Comparison of ENCODE assay signal across 9 cellular contexts in the genomic region with DNA sequence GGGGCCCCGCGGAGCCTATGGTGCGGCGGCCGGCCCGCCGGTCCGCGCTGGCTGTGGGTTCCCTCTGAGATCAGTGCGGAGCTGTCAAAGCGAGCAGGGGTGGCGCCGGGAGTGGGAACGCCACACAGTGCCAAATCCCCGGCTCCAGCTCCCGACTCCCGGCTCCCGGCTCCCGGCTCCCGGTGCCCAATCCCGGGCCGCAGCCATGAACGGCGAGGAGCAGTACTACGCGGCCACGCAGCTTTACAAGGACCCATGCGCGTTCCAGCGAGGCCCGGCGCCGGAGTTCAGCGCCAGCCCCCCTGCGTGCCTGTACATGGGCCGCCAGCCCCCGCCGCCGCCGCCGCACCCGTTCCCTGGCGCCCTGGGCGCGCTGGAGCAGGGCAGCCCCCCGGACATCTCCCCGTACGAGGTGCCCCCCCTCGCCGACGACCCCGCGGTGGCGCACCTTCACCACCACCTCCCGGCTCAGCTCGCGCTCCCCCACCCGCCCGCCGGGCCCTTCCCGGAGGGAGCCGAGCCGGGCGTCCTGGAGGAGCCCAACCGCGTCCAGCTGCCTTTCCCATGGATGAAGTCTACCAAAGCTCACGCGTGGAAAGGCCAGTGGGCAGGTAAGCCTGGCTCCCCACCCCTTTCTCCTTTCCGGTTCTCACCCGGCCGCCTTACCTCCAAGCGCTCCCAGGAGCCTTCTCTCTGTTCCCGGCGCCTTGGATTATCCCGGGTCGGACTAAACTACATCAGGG. TPM values are rescaled to one million over a fixed set of nuclear protein-coding genes. Genes with fewer than 3 reads are reported as not detected.
DNase-seq lines count a peak whose midpoint lies in the region; ATAC-seq and TF ChIP-seq lines count a peak whose summit lies in the region.
"Had no signal": no experiment of that assay in that cellular context is flagged by ENCODE, and none has a peak within 500 bp of the region (broad histone marks: within the 10 kb centered on the region; RNA-seq: fewer than 3 reads in every experiment).

A gene (plus strand): TSS at position 67 of the 743 bp plus-strand sequence. CDS start 139 bp downstream, at position 206.

- POLR2A ChIA-PET in naive thymus-derived CD8-positive, alpha-beta T cell (lab: Charles Lee): no interaction called here

- H3K4me3 Mint-ChIP-seq in naive thymus-derived CD8-positive, alpha-beta T cell: peak within 1 kb of the TSS; percentile 61 to 87 (median 80)

- H3K36me3 Mint-ChIP-seq in naive thymus-derived CD8-positive, alpha-beta T cell: peaks cover 0 to 2% (median 0%) of the 10 kb centered on the region in 3 donors

- H3K36me3 ChIP-seq in HUES64 (ENCODE audit: insufficient read depth, low read length): no peaks in the 10 kb centered on the region

- peak in 1 of 2 donors; percentile 56 for ATAC-seq in naive thymus-derived CD8-positive, alpha-beta T cell
- ATAC-seq in GM21390 (IDR thresholded peaks at IDR 0.05; ENCODE audit: unreplicated experiment): no peak
- ATAC-seq in HG03097 (IDR thresholded peaks at IDR 0.05; ENCODE audit: low FRiP score, unreplicated experiment): no peak
- no peak for ATAC-seq in GM18498 (IDR thresholded peaks at IDR 0.05; ENCODE audit: unreplicated experiment)

- no peak within 1 kb of the TSS for H3K27ac ChIP-seq in HUES64 (ENCODE audit: low read depth, low read length)
- H3K27ac ChIP-seq in coronary artery: no peak within 1 kb of the TSS

- H3K9me3 Mint-ChIP-seq in naive thymus-derived CD8-positive, alpha-beta T cell: peaks cover 0 to 3% (median 0%) of the 10 kb centered on the region in 9 donors

- DNase-seq in DMS79 treated with DMSO at 0.1 percent for 48 hours (lab: John Stamatoyannopoulos, UW) (peak; percentile 4), coronary artery (ENCODE audit: low spot score) (no peak), cerebellar nuclear complex (lab: John Stamatoyannopoulos, UW) (no peak)
- DNase-seq in naive thymus-derived CD8-positive, alpha-beta T cell: no peak

- no peak for TF ChIP-seq CTCF in coronary artery (IDR thresholded peaks at IDR 0.05)

- H3K27me3 ChIP-seq in HUES64 (ENCODE audit: insufficient read depth, low read length): peaks cover 100% of the 10 kb centered on the region

- H3K4me1 ChIP-seq in HUES64 (ENCODE audit: insufficient read depth, low read length): peaks cover 15% of the 10 kb centered on the region

- H3K27me3 Mint-ChIP-seq in naive thymus-derived CD8-positive, alpha-beta T cell: peaks cover 37 to 85% (median 62%) of the 10 kb centered on the region in 5 donors

- H3K4me3 ChIP-seq in HUES64 (ENCODE audit: low read length) (0 out of 2 replicates have a peak within 1 kb of the TSS, but pooled peaks have one; percentile 14), coronary artery (peak within 1 kb of the TSS; percentile 66)

- no peaks in the 10 kb centered on the region for H3K9me3 ChIP-seq in HUES64 (ENCODE audit: insufficient read depth, low read depth, low read length)

- H3K9ac ChIP-seq in HUES64 (ENCODE audit: low read depth, low read length): no peak within 1 kb of the TSS

- H3K4me1 Mint-ChIP-seq in naive thymus-derived CD8-positive, alpha-beta T cell: peaks cover 15 to 42% (median 35%) of the 10 kb centered on the region in 4 donors

- peak within 1 kb of the TSS in 1 of 10 donors; percentile 65 for H3K27ac Mint-ChIP-seq in naive thymus-derived CD8-positive, alpha-beta T cell

- WGBS in HUES64: 1% methylated on average over 76 of the region's 76 CpGs

RNA-seq across cellular contexts. Expression of the gene that starts here (rescaled TPM):
- not detected for polyA plus RNA-seq in HUES64 (2013, experiment 1 of 2)
- polyA plus RNA-seq in HUES64 (2013, experiment 2 of 2): not detected
- not detected for total RNA-seq in naive thymus-derived CD8-positive, alpha-beta T cell
- not detected for polyA plus RNA-seq in naive thymus-derived CD8-positive, alpha-beta T cell
- total RNA-seq: RPMI7951 had no signal
